Comparison of ENCODE assay signal across 1 cellular context in the genomic region with DNA sequence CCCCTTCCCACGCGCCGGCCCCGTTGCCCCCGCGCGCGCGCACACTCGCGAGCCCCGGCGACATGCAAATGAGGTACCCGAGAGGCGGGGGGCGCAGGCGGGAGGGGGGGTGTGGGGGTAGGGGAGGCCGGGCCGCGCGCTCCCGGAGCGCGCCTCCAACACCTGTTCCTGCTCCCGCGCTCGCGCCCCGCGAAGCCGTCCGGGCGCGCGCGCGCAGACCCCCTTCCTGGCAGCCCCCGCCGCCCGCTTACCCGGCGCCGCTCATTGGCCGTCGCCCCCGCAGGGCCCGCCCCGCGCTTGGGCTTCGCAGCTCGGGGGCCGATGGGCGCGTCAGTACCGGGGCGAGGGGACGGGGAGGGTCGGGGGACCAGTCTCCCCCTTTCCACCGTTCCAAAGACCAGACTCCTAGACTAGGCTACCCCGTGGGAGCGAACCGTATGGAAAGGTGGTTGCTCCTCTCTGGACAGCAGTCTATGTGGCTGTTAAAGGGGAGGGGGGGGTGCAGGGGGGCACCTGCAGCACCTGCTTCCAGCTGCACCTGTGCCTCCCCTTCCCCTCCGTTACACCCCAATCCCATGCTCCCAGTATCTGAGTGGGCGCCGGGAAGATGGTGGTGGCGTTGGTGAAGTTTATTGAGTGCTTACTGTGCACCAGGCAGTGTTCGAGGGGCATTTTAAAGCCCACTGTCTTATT.
TF ChIP-seq lines count a peak whose summit lies in the region.

No MANE protein-coding gene starts in this region.

TF ChIP-seq in HepG2, 621 proteins besides CTCF, POLR2A, EP300 and RAD21 (continues in another document):
- TF ChIP-seq PHF8 (CRISPR knock-in tag; IDR thresholded peaks at IDR 0.05) (peak; percentile 0; the same call in 1 of the 2 replicates), ZNF143 (CRISPR knock-in tag; IDR thresholded peaks at IDR 0.05) (no peak), ZC3H13 (CRISPR knock-in tag; IDR thresholded peaks at IDR 0.05) (peak; percentile 0; the same call in 1 of the 2 replicates), ZNF337 (CRISPR knock-in tag; IDR thresholded peaks at IDR 0.05; ENCODE audit: borderline replicate concordance, low read depth) (no peak), NFYB (CRISPR knock-in tag; IDR thresholded peaks at IDR 0.05) (peak; percentile 67), PLSCR1 (CRISPR knock-in tag; IDR thresholded peaks at IDR 0.05; ENCODE audit: borderline replicate concordance) (no peak), KLF11 (CRISPR knock-in tag; IDR thresholded peaks at IDR 0.05) (0 out of 2 replicates have a peak, but pooled peaks have one; percentile 3), PHF20 (CRISPR knock-in tag; IDR thresholded peaks at IDR 0.05) (0 out of 2 replicates have a peak, but pooled peaks have one; percentile 36), ZFP82 (CRISPR knock-in tag; IDR thresholded peaks at IDR 0.05; ENCODE audit: borderline replicate concordance) (no peak), AHDC1 (CRISPR knock-in tag; IDR thresholded peaks at IDR 0.05; ENCODE audit: borderline replicate concordance) (no peak), CHD4 (IDR thresholded peaks at IDR 0.05; ENCODE audit: borderline replicate concordance, low read length) (0 out of 2 replicates have a peak, but pooled peaks have one; percentile 7), ASH2L (IDR thresholded peaks at IDR 0.05; ENCODE audit: insufficient read length, low read depth, low read length) (peak; percentile 9), MIER3 (CRISPR knock-in tag; IDR thresholded peaks at IDR 0.05; ENCODE audit: borderline replicate concordance) (no peak), RFX3 (CRISPR knock-in tag; IDR thresholded peaks at IDR 0.05) (no peak), MXD4 (CRISPR knock-in tag; IDR thresholded peaks at IDR 0.05) (no peak), SP2 (CRISPR knock-in tag; IDR thresholded peaks at IDR 0.05) (peak; percentile 59), RBAK (CRISPR knock-in tag; IDR thresholded peaks at IDR 0.05) (no peak), HNRNPH1 (optimal IDR thresholded peaks at IDR 0.05; ENCODE audit: low read depth, low read length) (peak; percentile 44), HDAC2 (CRISPR knock-in tag; IDR thresholded peaks at IDR 0.05) (0 out of 2 replicates have a peak, but pooled peaks have one; percentile 17), KDM5A (IDR thresholded peaks at IDR 0.05; ENCODE audit: borderline replicate concordance, low read length) (0 out of 2 replicates have a peak, but pooled peaks have one; percentile 12), ZFP90 (CRISPR knock-in tag; IDR thresholded peaks at IDR 0.05; ENCODE audit: borderline replicate concordance) (0 out of 2 replicates have a peak, but pooled peaks have one; percentile 10), SMAD9 (CRISPR knock-in tag; IDR thresholded peaks at IDR 0.05) (no peak), ZNF563 (CRISPR knock-in tag; IDR thresholded peaks at IDR 0.05) (0 out of 2 replicates have a peak, but pooled peaks have one; percentile 3), HNRNPK (IDR thresholded peaks at IDR 0.05; ENCODE audit: low read depth, low read length, poor library complexity, severe bottlenecking) (peak; percentile 73), GFI1 (CRISPR knock-in tag; IDR thresholded peaks at IDR 0.05; ENCODE audit: borderline replicate concordance) (no peak), ZNF441 (CRISPR knock-in tag; IDR thresholded peaks at IDR 0.05; ENCODE audit: borderline replicate concordance) (no peak), ZBTB7A (CRISPR knock-in tag; IDR thresholded peaks at IDR 0.05) (0 out of 2 replicates have a peak, but pooled peaks have one; percentile 9), MLX (CRISPR knock-in tag; IDR thresholded peaks at IDR 0.05) (no peak), ZNF234 (CRISPR knock-in tag; conservative IDR thresholded peaks at IDR 0.05) (no peak), ZNF607 (CRISPR knock-in tag; IDR thresholded peaks at IDR 0.05; ENCODE audit: borderline replicate concordance) (no peak), ZNF777 (CRISPR knock-in tag; IDR thresholded peaks at IDR 0.05) (peak; percentile 16; the same call in 1 of the 2 replicates), NR3C1 (CRISPR knock-in tag; IDR thresholded peaks at IDR 0.05) (no peak), MNT (IDR thresholded peaks at IDR 0.05) (no peak), SMAD1 (CRISPR knock-in tag; IDR thresholded peaks at IDR 0.05; ENCODE audit: borderline replicate concordance, low read depth) (no peak), PRDM10 (CRISPR knock-in tag; IDR thresholded peaks at IDR 0.05; ENCODE audit: low read depth) (no peak), ZNF605 (CRISPR knock-in tag; IDR thresholded peaks at IDR 0.05) (peak; percentile 15; the same call in 1 of the 2 replicates), NFYC (CRISPR knock-in tag; IDR thresholded peaks at IDR 0.05) (peak; percentile 61; the same call in 1 of the 2 replicates), TMF1 (CRISPR knock-in tag; IDR thresholded peaks at IDR 0.05; ENCODE audit: low read depth) (peak; percentile 63; the same call in 1 of the 2 replicates), ZNF879 (CRISPR knock-in tag; IDR thresholded peaks at IDR 0.05) (no peak), ZNF281 (CRISPR knock-in tag; IDR thresholded peaks at IDR 0.05; ENCODE audit: borderline replicate concordance) (no peak), SP1 (IDR thresholded peaks at IDR 0.05) (no peak), SP1 (CRISPR knock-in tag; IDR thresholded peaks at IDR 0.05) (peak; percentile 9; the same call in 1 of the 2 replicates), SYNCRIP (IDR thresholded peaks at IDR 0.05; ENCODE audit: insufficient read depth, low read depth, low read length) (no peak), STAT5B (CRISPR knock-in tag; IDR thresholded peaks at IDR 0.05) (no peak), ZNF549 (CRISPR knock-in tag; IDR thresholded peaks at IDR 0.05) (no peak)
- TF ChIP-seq, protein P1, sequence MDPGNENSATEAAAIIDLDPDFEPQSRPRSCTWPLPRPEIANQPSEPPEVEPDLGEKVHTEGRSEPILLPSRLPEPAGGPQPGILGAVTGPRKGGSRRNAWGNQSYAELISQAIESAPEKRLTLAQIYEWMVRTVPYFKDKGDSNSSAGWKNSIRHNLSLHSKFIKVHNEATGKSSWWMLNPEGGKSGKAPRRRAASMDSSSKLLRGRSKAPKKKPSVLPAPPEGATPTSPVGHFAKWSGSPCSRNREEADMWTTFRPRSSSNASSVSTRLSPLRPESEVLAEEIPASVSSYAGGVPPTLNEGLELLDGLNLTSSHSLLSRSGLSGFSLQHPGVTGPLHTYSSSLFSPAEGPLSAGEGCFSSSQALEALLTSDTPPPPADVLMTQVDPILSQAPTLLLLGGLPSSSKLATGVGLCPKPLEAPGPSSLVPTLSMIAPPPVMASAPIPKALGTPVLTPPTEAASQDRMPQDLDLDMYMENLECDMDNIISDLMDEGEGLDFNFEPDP (CRISPR knock-in tag; conservative IDR thresholded peaks at IDR 0.05): no peak
- TF ChIP-seq, protein P2, sequence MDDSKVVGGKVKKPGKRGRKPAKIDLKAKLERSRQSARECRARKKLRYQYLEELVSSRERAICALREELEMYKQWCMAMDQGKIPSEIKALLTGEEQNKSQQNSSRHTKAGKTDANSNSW (CRISPR knock-in tag; IDR thresholded peaks at IDR 0.05; ENCODE audit: borderline replicate concordance): no peak
